In the genomic region with DNA sequence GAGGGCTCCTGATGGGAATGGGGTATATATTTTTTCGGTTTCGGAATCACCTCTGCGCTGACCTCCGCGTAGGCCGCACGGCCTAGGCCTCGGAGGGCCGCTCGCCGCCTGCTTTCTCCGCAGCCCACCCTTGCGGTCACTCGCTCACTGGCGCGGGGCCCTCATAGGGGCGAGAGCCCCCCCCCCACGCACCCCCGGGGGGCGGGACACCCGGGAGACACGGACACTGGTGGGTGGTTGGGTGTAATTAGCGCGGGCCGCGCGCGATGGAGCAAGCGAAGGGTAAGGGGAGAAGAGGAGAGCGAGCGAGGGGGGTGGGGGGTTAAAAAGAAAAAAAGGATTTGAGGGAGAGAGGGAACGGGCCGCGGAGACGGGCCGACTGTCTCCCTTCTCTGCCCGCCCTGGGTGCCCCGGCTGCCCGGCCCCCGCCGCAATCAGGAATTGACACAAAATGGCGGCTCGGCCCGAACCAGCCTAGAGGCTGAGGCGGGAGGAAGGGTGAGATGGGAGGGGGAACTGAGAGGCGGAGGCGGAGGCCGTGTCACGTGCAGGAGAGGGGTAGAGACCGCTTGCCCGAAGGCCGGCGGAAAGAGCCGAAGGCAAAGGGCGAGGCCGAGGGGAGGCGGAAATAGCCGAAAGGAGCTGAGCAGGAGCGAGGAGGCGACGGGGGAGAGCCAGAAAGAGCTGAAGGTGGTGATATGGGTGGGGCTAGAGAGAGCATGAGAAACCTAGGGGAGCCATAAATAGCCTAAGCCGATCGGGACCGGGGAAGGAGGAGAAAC, we compare ENCODE assay signal across 1 cellular context.
A peak's percentile ranks its signal among the peaks of the same experiment; 100 is the strongest.
TF ChIP-seq lines count a peak whose summit lies in the region.

No MANE protein-coding gene starts in this region.

TF ChIP-seq in K562, 482 proteins besides CTCF, POLR2A, EP300 and RAD21 (continued from another document and continues in another):
- TF ChIP-seq, protein P1, sequence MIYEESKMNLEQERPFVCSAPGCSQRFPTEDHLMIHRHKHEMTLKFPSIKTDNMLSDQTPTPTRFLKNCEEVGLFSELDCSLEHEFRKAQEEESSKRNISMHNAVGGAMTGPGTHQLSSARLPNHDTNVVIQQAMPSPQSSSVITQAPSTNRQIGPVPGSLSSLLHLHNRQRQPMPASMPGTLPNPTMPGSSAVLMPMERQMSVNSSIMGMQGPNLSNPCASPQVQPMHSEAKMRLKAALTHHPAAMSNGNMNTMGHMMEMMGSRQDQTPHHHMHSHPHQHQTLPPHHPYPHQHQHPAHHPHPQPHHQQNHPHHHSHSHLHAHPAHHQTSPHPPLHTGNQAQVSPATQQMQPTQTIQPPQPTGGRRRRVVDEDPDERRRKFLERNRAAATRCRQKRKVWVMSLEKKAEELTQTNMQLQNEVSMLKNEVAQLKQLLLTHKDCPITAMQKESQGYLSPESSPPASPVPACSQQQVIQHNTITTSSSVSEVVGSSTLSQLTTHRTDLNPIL (CRISPR knock-in tag; IDR thresholded peaks at IDR 0.05), result no peak
- TF ChIP-seq ZNF57 (CRISPR knock-in tag; IDR thresholded peaks at IDR 0.05) (no peak), PCBP2 (IDR thresholded peaks at IDR 0.05; ENCODE audit: low read depth, low read length, poor library complexity, severe bottlenecking) (peak; percentile 36), BRF1 (IDR thresholded peaks at IDR 0.05; ENCODE audit: borderline replicate concordance, extremely low read depth, insufficient read length) (no peak), ZNF263 (CRISPR knock-in tag; IDR thresholded peaks at IDR 0.05; ENCODE audit: borderline replicate concordance) (no peak; the same call in 1 of the 2 replicates), ASH1L (IDR thresholded peaks at IDR 0.05; ENCODE audit: borderline replicate concordance, low read depth, partially characterized antibody) (no peak), GATA2 (CRISPR knock-in tag; IDR thresholded peaks at IDR 0.05) (no peak), AFF4 (CRISPR knock-in tag; IDR thresholded peaks at IDR 0.05) (0 out of 2 replicates have a peak, but pooled peaks have one; percentile 14), ZFP30 (CRISPR knock-in tag; IDR thresholded peaks at IDR 0.05; ENCODE audit: borderline replicate concordance) (0 out of 2 replicates have a peak, but pooled peaks have one; percentile 45), KAT7 (CRISPR knock-in tag; IDR thresholded peaks at IDR 0.05; ENCODE audit: borderline replicate concordance) (no peak), ZBTB1 (CRISPR knock-in tag; IDR thresholded peaks at IDR 0.05; ENCODE audit: borderline replicate concordance, low read depth) (peak; percentile 70; the same call in 1 of the 2 replicates), ZHX1 (conservative IDR thresholded peaks at IDR 0.05; ENCODE audit: low read length) (no peak), BMI1 (IDR thresholded peaks at IDR 0.05; ENCODE audit: low read length) (no peak), ZNF445 (CRISPR knock-in tag; IDR thresholded peaks at IDR 0.05; ENCODE audit: low read depth) (0 out of 2 replicates have a peak, but pooled peaks have one; percentile 37), FOXM1 (IDR thresholded peaks at IDR 0.05; ENCODE audit: low read depth) (no peak), FOXM1 (CRISPR knock-in tag; IDR thresholded peaks at IDR 0.05; ENCODE audit: low read depth) (no peak), EP400 (IDR thresholded peaks at IDR 0.05) (peak; percentile 84), GTF2E2 (tag; IDR thresholded peaks at IDR 0.05) (no peak; the same call in 1 of the 2 replicates), ATF7 (IDR thresholded peaks at IDR 0.05) (no peak)
- TF ChIP-seq, protein P2, sequence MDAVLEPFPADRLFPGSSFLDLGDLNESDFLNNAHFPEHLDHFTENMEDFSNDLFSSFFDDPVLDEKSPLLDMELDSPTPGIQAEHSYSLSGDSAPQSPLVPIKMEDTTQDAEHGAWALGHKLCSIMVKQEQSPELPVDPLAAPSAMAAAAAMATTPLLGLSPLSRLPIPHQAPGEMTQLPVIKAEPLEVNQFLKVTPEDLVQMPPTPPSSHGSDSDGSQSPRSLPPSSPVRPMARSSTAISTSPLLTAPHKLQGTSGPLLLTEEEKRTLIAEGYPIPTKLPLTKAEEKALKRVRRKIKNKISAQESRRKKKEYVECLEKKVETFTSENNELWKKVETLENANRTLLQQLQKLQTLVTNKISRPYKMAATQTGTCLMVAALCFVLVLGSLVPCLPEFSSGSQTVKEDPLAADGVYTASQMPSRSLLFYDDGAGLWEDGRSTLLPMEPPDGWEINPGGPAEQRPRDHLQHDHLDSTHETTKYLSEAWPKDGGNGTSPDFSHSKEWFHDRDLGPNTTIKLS (IDR thresholded peaks at IDR 0.05; ENCODE audit: borderline replicate concordance, low read depth), result no peak
- TF ChIP-seq, protein P3, sequence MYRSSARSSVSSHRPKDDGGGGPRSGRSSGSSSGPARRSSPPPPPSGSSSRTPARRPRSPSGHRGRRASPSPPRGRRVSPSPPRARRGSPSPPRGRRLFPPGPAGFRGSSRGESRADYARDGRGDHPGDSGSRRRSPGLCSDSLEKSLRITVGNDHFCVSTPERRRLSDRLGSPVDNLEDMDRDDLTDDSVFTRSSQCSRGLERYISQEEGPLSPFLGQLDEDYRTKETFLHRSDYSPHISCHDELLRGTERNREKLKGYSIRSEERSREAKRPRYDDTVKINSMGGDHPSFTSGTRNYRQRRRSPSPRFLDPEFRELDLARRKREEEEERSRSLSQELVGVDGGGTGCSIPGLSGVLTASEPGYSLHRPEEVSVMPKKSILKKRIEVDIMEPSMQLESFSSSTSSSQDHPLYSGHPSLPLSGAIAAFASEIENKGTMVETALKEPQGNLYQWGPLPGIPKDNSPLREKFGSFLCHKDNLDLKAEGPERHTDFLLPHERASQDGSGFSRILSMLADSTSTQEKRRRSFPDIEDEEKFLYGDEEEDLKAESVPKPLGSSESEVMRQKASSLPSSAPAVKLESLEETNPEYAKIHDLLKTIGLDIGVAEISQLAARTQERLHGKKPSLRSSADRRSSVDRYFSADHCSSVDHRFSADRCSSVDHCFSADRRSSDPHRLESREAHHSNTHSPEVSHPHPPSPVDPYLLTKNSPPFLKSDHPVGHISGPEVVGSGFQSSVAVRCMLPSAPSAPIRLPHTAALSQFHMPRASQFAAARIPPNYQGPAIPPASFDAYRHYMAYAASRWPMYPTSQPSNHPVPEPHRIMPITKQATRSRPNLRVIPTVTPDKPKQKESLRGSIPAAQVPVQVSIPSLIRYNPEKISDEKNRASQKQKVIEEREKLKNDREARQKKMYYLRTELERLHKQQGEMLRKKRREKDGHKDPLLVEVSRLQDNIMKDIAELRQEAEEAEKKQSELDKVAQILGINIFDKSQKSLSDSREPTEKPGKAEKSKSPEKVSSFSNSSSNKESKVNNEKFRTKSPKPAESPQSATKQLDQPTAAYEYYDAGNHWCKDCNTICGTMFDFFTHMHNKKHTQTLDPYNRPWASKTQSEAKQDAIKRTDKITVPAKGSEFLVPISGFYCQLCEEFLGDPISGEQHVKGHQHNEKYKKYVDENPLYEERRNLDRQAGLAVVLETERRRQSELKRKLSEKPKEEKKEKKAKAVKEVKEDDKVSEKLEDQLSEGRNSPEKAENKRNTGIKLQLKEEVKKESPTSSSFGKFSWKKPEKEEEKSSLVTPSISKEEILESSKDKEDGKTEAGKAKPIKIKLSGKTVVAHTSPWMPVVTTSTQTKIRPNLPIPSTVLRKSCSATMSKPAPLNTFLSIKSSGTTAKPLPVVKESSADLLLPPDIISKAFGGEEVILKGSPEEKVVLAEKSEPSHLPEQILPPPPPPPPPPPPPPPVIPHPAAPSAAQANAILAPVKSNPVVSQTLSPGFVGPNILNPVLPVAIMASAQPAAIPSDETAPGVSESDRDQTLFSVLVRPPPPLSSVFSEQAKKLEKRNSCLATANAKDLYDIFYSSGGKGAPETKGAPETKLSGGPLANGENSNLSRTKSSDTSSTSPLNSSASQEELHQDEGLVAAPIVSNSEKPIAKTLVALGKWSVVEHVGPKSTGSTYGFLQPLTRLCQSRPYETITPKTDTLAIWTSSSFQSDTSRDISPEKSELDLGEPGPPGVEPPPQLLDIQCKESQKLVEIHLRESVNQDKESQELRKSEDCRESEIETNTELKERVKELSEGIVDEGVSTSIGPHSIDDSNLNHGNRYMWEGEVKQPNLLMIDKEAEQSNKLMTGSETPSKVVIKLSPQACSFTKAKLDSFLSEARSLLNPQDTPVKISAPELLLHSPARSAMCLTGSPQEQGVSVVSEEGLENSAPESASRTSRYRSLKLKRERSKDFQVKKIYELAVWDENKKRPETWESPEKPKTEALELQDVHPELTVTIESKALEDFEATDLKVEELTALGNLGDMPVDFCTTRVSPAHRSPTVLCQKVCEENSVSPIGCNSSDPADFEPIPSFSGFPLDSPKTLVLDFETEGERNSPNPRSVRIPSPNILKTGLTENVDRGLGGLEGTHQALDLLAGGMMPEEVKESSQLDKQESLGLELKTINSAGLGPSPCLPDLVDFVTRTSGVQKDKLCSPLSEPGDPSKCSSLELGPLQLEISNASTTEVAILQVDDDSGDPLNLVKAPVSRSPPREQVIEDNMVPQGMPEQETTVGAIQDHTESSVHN (IDR thresholded peaks at IDR 0.05; ENCODE audit: borderline replicate concordance in 1 of 2, low read depth in 1 of 2), result no peak
- TF ChIP-seq, protein P4, sequence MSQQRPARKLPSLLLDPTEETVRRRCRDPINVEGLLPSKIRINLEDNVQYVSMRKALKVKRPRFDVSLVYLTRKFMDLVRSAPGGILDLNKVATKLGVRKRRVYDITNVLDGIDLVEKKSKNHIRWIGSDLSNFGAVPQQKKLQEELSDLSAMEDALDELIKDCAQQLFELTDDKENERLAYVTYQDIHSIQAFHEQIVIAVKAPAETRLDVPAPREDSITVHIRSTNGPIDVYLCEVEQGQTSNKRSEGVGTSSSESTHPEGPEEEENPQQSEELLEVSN (IDR thresholded peaks at IDR 0.05; ENCODE audit: borderline replicate concordance in 1 of 2, extremely low read depth in 1 of 2, insufficient read depth in 1 of 2, insufficient read length in 1 of 2, low read depth in 1 of 2, low read length in 1 of 2, poor library complexity in 1 of 2, severe bottlenecking in 1 of 2), result peak; percentile 71 to 78
- TF ChIP-seq, protein P5, sequence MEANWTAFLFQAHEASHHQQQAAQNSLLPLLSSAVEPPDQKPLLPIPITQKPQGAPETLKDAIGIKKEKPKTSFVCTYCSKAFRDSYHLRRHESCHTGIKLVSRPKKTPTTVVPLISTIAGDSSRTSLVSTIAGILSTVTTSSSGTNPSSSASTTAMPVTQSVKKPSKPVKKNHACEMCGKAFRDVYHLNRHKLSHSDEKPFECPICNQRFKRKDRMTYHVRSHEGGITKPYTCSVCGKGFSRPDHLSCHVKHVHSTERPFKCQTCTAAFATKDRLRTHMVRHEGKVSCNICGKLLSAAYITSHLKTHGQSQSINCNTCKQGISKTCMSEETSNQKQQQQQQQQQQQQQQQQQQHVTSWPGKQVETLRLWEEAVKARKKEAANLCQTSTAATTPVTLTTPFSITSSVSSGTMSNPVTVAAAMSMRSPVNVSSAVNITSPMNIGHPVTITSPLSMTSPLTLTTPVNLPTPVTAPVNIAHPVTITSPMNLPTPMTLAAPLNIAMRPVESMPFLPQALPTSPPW (CRISPR knock-in tag; IDR thresholded peaks at IDR 0.05), result peak; percentile 64
